Comparison of ENCODE assay signal across 36 cellular contexts in genomic region chr20:33124994-33125393, GRCh38. TPM values are rescaled to one million over a fixed set of nuclear protein-coding genes. Genes with fewer than 3 reads are reported as not detected.
"Had no signal": no experiment of that assay in that cellular context is flagged by ENCODE, and none has a peak within 500 bp of the region (broad histone marks: within the 10 kb centered on the region; RNA-seq: fewer than 3 reads in every experiment).

No MANE protein-coding gene starts in this region.

- H3K4me1 ChIP-seq: breast epithelium, esophagus muscularis mucosa, foreskin keratinocyte, gastrocnemius medialis had no signal

- H3K36me3 ChIP-seq: adrenal gland, breast epithelium, cardiac muscle cell, esophagus muscularis mucosa, gastrocnemius medialis, WERI-Rb-1 had no signal

- H3K36me3 Mint-ChIP-seq: activated naive CD4-positive, alpha-beta T cell treated with anti-CD3 and anti-CD28 coated beads, Interleukin-2, amount 50 U/mL, for 24 hours; brain had no signal

- ATAC-seq: activated CD4-positive, CD25-positive, alpha-beta regulatory T cell treated with anti-CD3 and anti-CD28 coated beads, Interleukin-2, amount 50 U/mL, for 24 hours; activated CD8-positive, alpha-beta T cell treated with anti-CD3 and anti-CD28 coated beads for 36 hours; activated naive CD8-positive, alpha-beta T cell treated with anti-CD3 and anti-CD28 coated beads, Interleukin-2, amount 50 U/mL, for 24 hours; activated T-cell treated with anti-CD3 and anti-CD28 coated beads, Interleukin-2, amount 50 U/mL, for 4 hours; foreskin keratinocyte; gastrocnemius medialis; T-helper 17 cell had no signal

- H3K4me1 Mint-ChIP-seq: activated B cell treated with CpG ODN at 0.5 μM for 24 hours; brain; central memory CD8-positive, alpha-beta T cell; T-helper 17 cell had no signal

- H3K4me3 ChIP-seq: adrenal gland, breast epithelium, cardiac muscle cell, coronary artery, dorsolateral prefrontal cortex, esophagus muscularis mucosa, gastrocnemius medialis had no signal

- H3K4me3 Mint-ChIP-seq: activated B cell treated with CpG ODN at 0.5 μM for 24 hours; activated CD8-positive, alpha-beta T cell treated with anti-CD3 and anti-CD28 coated beads for 36 hours; activated naive CD4-positive, alpha-beta T cell treated with anti-CD3 and anti-CD28 coated beads for 36 hours; activated naive CD4-positive, alpha-beta T cell treated with anti-CD3 and anti-CD28 coated beads, Interleukin-2, amount 50 U/mL, for 24 hours; activated naive CD8-positive, alpha-beta T cell treated with anti-CD3 and anti-CD28 coated beads for 36 hours; activated naive CD8-positive, alpha-beta T cell treated with anti-CD3 and anti-CD28 coated beads, Interleukin-2, amount 50 U/mL, for 24 hours; activated T-cell treated with anti-CD3 and anti-CD28 coated beads, Interleukin-2, amount 50 U/mL, for 4 hours; brain; central memory CD8-positive, alpha-beta T cell; dendritic cell treated with granulocyte-macrophage colony-stimulating factor and Interleukin-4, amounts not matched to agents 40 ng/mL and 50 ng/mL, for 4 days; T-helper 17 cell; T-helper 2 cell treated with Interferon-gamma antibody and Interleukin-4, amounts not matched to agents 5 μg/mL and 100 μg/mL, for 36 hours had no signal

- DNase-seq: activated B cell treated with CpG ODN at 0.5 μM for 24 hours; activated CD4-positive, alpha-beta T cell treated with anti-CD3 and anti-CD28 coated beads for 48 hours; activated CD4-positive, alpha-beta T cell treated with anti-CD3 and anti-CD28 coated beads, Interleukin-2, amount 50 U/mL, for 1 hour; activated CD4-positive, alpha-beta T cell treated with anti-CD3 and anti-CD28 coated beads, Interleukin-2, amount 50 U/mL, for 48 hours; activated CD8-positive, alpha-beta memory T cell treated with anti-CD3 and anti-CD28 coated beads for 24 hours; activated CD8-positive, alpha-beta T cell treated with anti-CD3 and anti-CD28 coated beads for 36 hours; activated effector memory CD4-positive, alpha-beta T cell treated with anti-CD3 and anti-CD28 coated beads, Interleukin-2, amount 50 U/mL, for 16 hours; activated naive CD4-positive, alpha-beta T cell treated with anti-CD3 and anti-CD28 coated beads for 36 hours; activated naive CD8-positive, alpha-beta T cell treated with anti-CD3 and anti-CD28 coated beads for 36 hours; activated naive CD8-positive, alpha-beta T cell treated with anti-CD3 and anti-CD28 coated beads, Interleukin-2, amount 50 U/mL, for 24 hours; activated T-cell treated with anti-CD3 and anti-CD28 coated beads, Interleukin-2, amount 50 U/mL, for 4 hours; amygdala; aorta; dorsolateral prefrontal cortex; effector memory CD4-positive, alpha-beta T cell; erythroblast; foreskin keratinocyte; gastrocnemius medialis; glutamatergic neuron; T-helper 1 cell; T-helper 17 cell; T1000; WERI-Rb-1 had no signal

- H3K27me3 Mint-ChIP-seq: activated naive CD4-positive, alpha-beta T cell treated with anti-CD3 and anti-CD28 coated beads, Interleukin-2, amount 50 U/mL, for 24 hours had no signal

- H3K27me3 ChIP-seq: adrenal gland, breast epithelium, cardiac muscle cell, foreskin keratinocyte had no signal

- H3K27ac ChIP-seq: adrenal gland, breast epithelium, cardiac muscle cell, coronary artery, dorsolateral prefrontal cortex, esophagus muscularis mucosa, foreskin keratinocyte, gastrocnemius medialis, WERI-Rb-1 had no signal

- H3K9me3 Mint-ChIP-seq: activated B cell treated with CpG ODN at 0.5 μM for 24 hours; activated CD8-positive, alpha-beta T cell treated with anti-CD3 and anti-CD28 coated beads for 36 hours; activated naive CD4-positive, alpha-beta T cell treated with anti-CD3 and anti-CD28 coated beads, Interleukin-2, amount 50 U/mL, for 24 hours; central memory CD8-positive, alpha-beta T cell; dendritic cell treated with granulocyte-macrophage colony-stimulating factor and Interleukin-4, amounts not matched to agents 40 ng/mL and 50 ng/mL, for 4 days had no signal

- H3K27ac Mint-ChIP-seq: activated B cell treated with CpG ODN at 0.5 μM for 24 hours; activated CD8-positive, alpha-beta T cell treated with anti-CD3 and anti-CD28 coated beads for 36 hours; activated naive CD4-positive, alpha-beta T cell treated with anti-CD3 and anti-CD28 coated beads for 36 hours; activated naive CD4-positive, alpha-beta T cell treated with anti-CD3 and anti-CD28 coated beads, Interleukin-2, amount 50 U/mL, for 24 hours; activated naive CD8-positive, alpha-beta T cell treated with anti-CD3 and anti-CD28 coated beads for 36 hours; activated naive CD8-positive, alpha-beta T cell treated with anti-CD3 and anti-CD28 coated beads, Interleukin-2, amount 50 U/mL, for 24 hours; activated T-helper 2 cell treated with anti-CD3 and anti-CD28 coated beads, Interferon-gamma antibody, Interleukin-2, Interleukin-4, amounts not matched to agents 10 μg/mL and 5 μg/mL and 100 μg/mL, durations not matched to agents 14 hours and 24 hours and 36 hours; brain; dendritic cell treated with granulocyte-macrophage colony-stimulating factor and Interleukin-4, amounts not matched to agents 40 ng/mL and 50 ng/mL, for 4 days; T-helper 17 cell; T-helper 2 cell treated with Interferon-gamma antibody and Interleukin-4, amounts not matched to agents 5 μg/mL and 100 μg/mL, for 36 hours had no signal

- H3K9me3 ChIP-seq: adrenal gland, breast epithelium, gastrocnemius medialis had no signal

RNA-seq across cellular contexts. Expression of gene BPIFA2, which starts 43.0 kb away (rescaled TPM):
- total RNA-seq: activated B cell treated with CpG ODN at 0.5 μM for 24 hours; activated CD8-positive, alpha-beta T cell treated with anti-CD3 and anti-CD28 coated beads for 36 hours; activated naive CD4-positive, alpha-beta T cell treated with anti-CD3 and anti-CD28 coated beads for 36 hours; activated naive CD8-positive, alpha-beta T cell treated with anti-CD3 and anti-CD28 coated beads for 36 hours; activated T-cell treated with anti-CD3 and anti-CD28 coated beads, Interleukin-2, amount 50 U/mL, for 4 hours; activated T-helper 2 cell treated with anti-CD3 and anti-CD28 coated beads, Interferon-gamma antibody, Interleukin-2, Interleukin-4, amounts not matched to agents 10 μg/mL and 5 μg/mL and 100 μg/mL, durations not matched to agents 14 hours and 24 hours and 36 hours; adrenal gland; aorta; breast epithelium; cardiac muscle cell; cerebellum; foreskin keratinocyte; gastrocnemius medialis; T-helper 17 cell had no signal
- polyA plus RNA-seq: adrenal gland, aorta, cardiac muscle cell, foreskin keratinocyte had no signal

RNA-seq across cellular contexts. Expression of gene BPIFB4, which starts 45.6 kb away (rescaled TPM):
- total RNA-seq: activated B cell treated with CpG ODN at 0.5 μM for 24 hours; activated CD8-positive, alpha-beta T cell treated with anti-CD3 and anti-CD28 coated beads for 36 hours; activated naive CD4-positive, alpha-beta T cell treated with anti-CD3 and anti-CD28 coated beads for 36 hours; activated naive CD8-positive, alpha-beta T cell treated with anti-CD3 and anti-CD28 coated beads for 36 hours; activated T-cell treated with anti-CD3 and anti-CD28 coated beads, Interleukin-2, amount 50 U/mL, for 4 hours; activated T-helper 2 cell treated with anti-CD3 and anti-CD28 coated beads, Interferon-gamma antibody, Interleukin-2, Interleukin-4, amounts not matched to agents 10 μg/mL and 5 μg/mL and 100 μg/mL, durations not matched to agents 14 hours and 24 hours and 36 hours; adrenal gland; aorta; breast epithelium; cardiac muscle cell; cerebellum; esophagus muscularis mucosa; foreskin keratinocyte; gastrocnemius medialis; T-helper 17 cell had no signal
- polyA plus RNA-seq: aorta, cardiac muscle cell, foreskin keratinocyte had no signal
